10 cellular contexts compared by ENCODE assay signal in the genomic region with DNA sequence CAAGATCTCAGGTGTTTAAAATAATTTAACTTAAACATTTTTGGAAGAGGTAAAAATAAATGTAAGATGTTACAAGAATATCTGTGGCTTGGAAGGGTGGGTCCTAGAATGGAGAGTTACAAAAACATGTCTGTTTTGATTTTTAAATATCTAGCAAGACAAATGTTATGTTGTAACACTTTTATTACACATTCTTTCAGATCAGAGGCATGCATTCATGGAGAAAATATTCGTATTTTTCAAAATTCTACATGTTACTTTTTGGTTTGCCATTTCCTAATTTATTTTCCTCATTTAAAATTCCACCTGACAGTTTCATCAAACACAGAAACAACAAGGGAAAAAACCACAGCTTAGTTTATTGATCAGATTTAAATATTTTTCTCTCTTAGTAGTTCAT. TPM values are rescaled to one million over a fixed set of nuclear protein-coding genes. Genes with fewer than 3 reads are reported as not detected.
DNase-seq lines count a peak whose midpoint lies in the region; ATAC-seq and TF ChIP-seq lines count a peak whose summit lies in the region.
"Had no signal": no experiment of that assay in that cellular context is flagged by ENCODE, and none has a peak within 500 bp of the region (broad histone marks: within the 10 kb centered on the region; RNA-seq: fewer than 3 reads in every experiment).

No MANE protein-coding gene starts in this region.

- POLR2A ChIA-PET in CD4-positive, alpha-beta T cell (lab: Charles Lee): interaction anchor here (2.8 kb wide), 1 partner anchor 10 kb away, joined by 16 read pairs; a partner anchor contains a TSS

- no peaks in the 10 kb centered on the region for H3K9me3 Mint-ChIP-seq in CD4-positive, alpha-beta T cell

- H3K27ac Mint-ChIP-seq in CD4-positive, alpha-beta T cell: peak overlapping the region; percentile 48

- no peaks in the 10 kb centered on the region for H3K27me3 Mint-ChIP-seq in CD4-positive, alpha-beta T cell

- no peak overlapping the region for H3K4me3 Mint-ChIP-seq in CD4-positive, alpha-beta T cell

- no peaks in the 10 kb centered on the region for H3K27me3 ChIP-seq in CD4-positive, alpha-beta T cell (ENCODE audit: control insufficient read depth, insufficient read depth, low read length)
- H3K27me3 ChIP-seq in left lung: no peaks in the 10 kb centered on the region

- peaks cover 58% of the 10 kb centered on the region for H3K4me1 Mint-ChIP-seq in CD4-positive, alpha-beta T cell (ENCODE audit: low read depth)

- H3K9me3 ChIP-seq in CD4-positive, alpha-beta T cell (ENCODE audit: control insufficient read depth, low read length): no peaks in the 10 kb centered on the region
- H3K9me3 ChIP-seq in left lung: no peaks in the 10 kb centered on the region

- no peak overlapping the region for H3K4me3 ChIP-seq in left lung
- no peak overlapping the region for H3K4me3 ChIP-seq in skin epidermis

- no peaks in the 10 kb centered on the region for H3K36me3 ChIP-seq in left lung

- CTCF ChIA-PET in CD4-positive, alpha-beta T cell (lab: Charles Lee): interaction anchor here (1.3 to 1.4 kb wide), 3 partner anchors 10 to 22 kb away, joined by 3 to 8 read pairs (median 5); a partner anchor contains a TSS

- H3K36me3 Mint-ChIP-seq in CD4-positive, alpha-beta T cell (ENCODE audit: low read depth): peaks cover 22% of the 10 kb centered on the region

- H3K27ac ChIP-seq in CD4-positive, alpha-beta T cell (ENCODE audit: low read depth, low read length): no peak overlapping the region
- H3K27ac ChIP-seq in VCaP: peak overlapping the region; percentile 6; the same call in 1 of the 2 replicates
- H3K27ac ChIP-seq in left lung: peak overlapping the region; percentile 50 to 67
- H3K27ac ChIP-seq in skin epidermis: peak overlapping the region in 17 of 21 experiments; percentile 22 to 93 (median 63)

- H3K4me1 ChIP-seq in left lung: peaks cover 8 to 31% of the 10 kb centered on the region in 2 donors

- ATAC-seq in CD4-positive, alpha-beta T cell (ENCODE audit: poor library complexity): no peak
- ATAC-seq in left lung (no peak), GM21825 (IDR thresholded peaks at IDR 0.05; ENCODE audit: unreplicated experiment) (no peak)

- DNase-seq in CD4-positive, alpha-beta T cell: no peak
- no peak for DNase-seq in left lung
- no peak for DNase-seq in NCI-H69 (lab: John Stamatoyannopoulos, UW)
- no peak for DNase-seq in kidney glomerular epithelial cell (lab: John Stamatoyannopoulos, UW)
- DNase-seq in AG08396 (ENCODE audit: low spot score): no peak
- DNase-seq: activated CD4-positive, alpha-beta T cell treated with anti-CD3 and anti-CD28 coated beads, Interleukin-2, amount 50 U/mL, for 1 hour; stimulated activated CD8-positive, alpha-beta memory T cell treated with anti-CD3 and anti-CD28 coated beads, Interleukin-4, amount 100 ng/mL, for 48 hours had no signal

- TF ChIP-seq CTCF in CD4-positive, alpha-beta T cell (IDR thresholded peaks at IDR 0.05): no peak
- TF ChIP-seq CTCF in VCaP (conservative IDR thresholded peaks at IDR 0.05) (no peak), left lung (IDR thresholded peaks at IDR 0.05) (no peak)

- intact Hi-C loops in CD4-positive, alpha-beta T cell (cut with DNase I, micrococcal nuclease): loop anchor here in 1 of 2 experiments (1.0 to 5.0 kb wide), 3 partner anchors 24 to 99 kb away; a partner anchor contains a TSS
- intact Hi-C loops in left lung (cut with DNase I): loop anchor here in 1 of 2 donors (10.0 kb wide), 1 partner anchor 61 kb away; no protein-coding TSS in a partner anchor

RNA-seq across cellular contexts. Expression of a gene that starts 10.0 kb away (rescaled TPM):
- 1 to 10 TPM; 6.1 to 6.5 TPM for total RNA-seq in CD4-positive, alpha-beta T cell
- total RNA-seq in left lung: 10 to 100 TPM; 48.4 to 49.8 TPM

RNA-seq across cellular contexts. Expression of a gene that starts 39.3 kb away (rescaled TPM):
- total RNA-seq in CD4-positive, alpha-beta T cell: 1 to 10 TPM; 6.4 to 7.6 TPM
- 10 to 100 TPM; 17.1 to 21.0 TPM for total RNA-seq in left lung

RNA-seq across cellular contexts. Expression of a gene that starts 39.5 kb away (rescaled TPM):
- 1 to 10 TPM in 1 of 2 experiments, under 1 TPM in 1; 0.99 to 1.3 TPM for total RNA-seq in CD4-positive, alpha-beta T cell
- 10 to 100 TPM; 10.3 to 11.0 TPM for total RNA-seq in left lung

Comparison
In these comparisons a context has a peak if more than half of its experiments do, and no peak if none do; other contexts are left out.
1. RNA of a gene that starts 10.0 kb away (total RNA-seq): 48.4 to 49.8 TPM in left lung; 6.1 to 6.5 TPM in CD4-positive, alpha-beta T cell; every median in the first group is over 4 times any median in the second.
2. RNA of a gene that starts 39.5 kb away (total RNA-seq): 10.3 to 11.0 TPM in left lung; 0.99 to 1.3 TPM in CD4-positive, alpha-beta T cell; every median in the first group is over 4 times any median in the second.